Comparison of ENCODE assay signal across 1 cellular context in genomic region chr2:121635371-121635770, GRCh38.
TF ChIP-seq lines count a peak whose summit lies in the region.

No MANE protein-coding gene starts in this region.

TF ChIP-seq in A549, 52 proteins besides CTCF, POLR2A, EP300 and RAD21 (continued from another document):
- TF ChIP-seq BCL3 (IDR thresholded peaks at IDR 0.05) (no peak), HOXB5 (CRISPR knock-in tag; IDR thresholded peaks at IDR 0.05) (no peak), NR3C1 (IDR thresholded peaks at IDR 0.05) (no peak)
